22 cellular contexts compared by ENCODE assay signal in the genomic region with DNA sequence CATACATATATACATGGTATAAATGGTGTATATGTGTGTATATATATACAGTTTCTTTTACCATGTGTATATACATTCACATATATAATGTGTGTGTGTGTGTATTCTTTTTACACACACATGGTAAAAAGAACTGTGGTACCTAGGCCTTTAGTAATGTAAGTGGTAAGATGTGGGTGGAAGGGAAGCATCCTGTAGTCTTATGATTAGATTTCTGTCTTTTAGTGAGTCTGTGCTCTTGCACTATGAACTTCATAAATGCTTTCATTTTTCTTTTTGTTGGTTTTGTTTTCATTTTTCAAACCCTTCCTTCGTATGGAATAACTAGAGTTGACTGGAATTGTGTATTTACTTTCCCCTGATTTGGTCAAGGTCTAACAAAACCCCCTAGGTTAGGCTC. TPM values are rescaled to one million over a fixed set of nuclear protein-coding genes. Genes with fewer than 3 reads are reported as not detected.
"Had no signal": no experiment of that assay in that cellular context is flagged by ENCODE, and none has a peak within 500 bp of the region (broad histone marks: within the 10 kb centered on the region; RNA-seq: fewer than 3 reads in every experiment).

No MANE protein-coding gene starts in this region.

- H3K4me2 ChIP-seq: SK-N-SH had no signal

- ATAC-seq: Panc1, PC-3, T-cell had no signal

- H3K9me3 ChIP-seq: SK-N-SH had no signal

- DNase-seq: Kasumi-1, KBM-7, NCI-H1092, NCI-H1105 treated with DMSO at 0.1 percent for 48 hours, NCI-H1417 treated with DMSO at 0.1 percent for 48 hours, NCI-H146, NCI-H1694 treated with DMSO at 0.1 percent for 48 hours, NCI-H1930, NCI-H2081, NCI-H2107, NCI-H2227 treated with DMSO at 0.1 percent for 48 hours, NCI-H524, NCI-H69, NCI-H774, PC-3, SHP77, SK-N-SH, SW 1271, T-cell had no signal

- H3K9me2 ChIP-seq: SK-N-SH had no signal

- H3K27ac ChIP-seq: RWPE1 had no signal

- H3K9ac ChIP-seq: SK-N-SH had no signal

RNA-seq across cellular contexts. Expression of a gene that starts 12.1 kb away (rescaled TPM):
- total RNA-seq: HT-29 had no signal
- polyA plus RNA-seq: SK-N-SH had no signal
